8 cellular contexts compared by ENCODE assay signal in genomic region chr10:23147035-23147434, GRCh38. TPM values are rescaled to one million over a fixed set of nuclear protein-coding genes. Genes with fewer than 3 reads are reported as not detected.
"Had no signal": no experiment of that assay in that cellular context is flagged by ENCODE, and none has a peak within 500 bp of the region (broad histone marks: within the 10 kb centered on the region; RNA-seq: fewer than 3 reads in every experiment).

No MANE protein-coding gene starts in this region.

- H3K27ac ChIP-seq: HL-60 had no signal

- DNase-seq: IMR-90, KBM-7 had no signal

- ATAC-seq: HepG2 had no signal

- FAIRE-seq: HepG2, HTR-8/SVneo had no signal

RNA-seq across cellular contexts. Expression of gene PTF1A, which starts 45.1 kb away (rescaled TPM):
- total RNA-seq: HepG2, HT-29, HT1080, IMR-90 had no signal
- polyA plus RNA-seq: HepG2, IgD-negative memory B cell, IMR-90 had no signal
